25 cellular contexts compared by ENCODE assay signal in genomic region chr22:29476116-29476515, GRCh38. TPM values are rescaled to one million over a fixed set of nuclear protein-coding genes. Genes with fewer than 3 reads are reported as not detected.
A peak's percentile ranks its signal among the peaks of the same experiment; 100 is the strongest.
DNase-seq lines count a peak whose midpoint lies in the region; ATAC-seq and TF ChIP-seq lines count a peak whose summit lies in the region.
"Had no signal": no experiment of that assay in that cellular context is flagged by ENCODE, and none has a peak within 500 bp of the region (broad histone marks: within the 10 kb centered on the region; RNA-seq: fewer than 3 reads in every experiment).

No MANE protein-coding gene starts in this region.

- TF ChIP-seq CTCF in brain (conservative IDR thresholded peaks at IDR 0.05) = no peak
- no peak for TF ChIP-seq CTCF in lower leg skin (IDR thresholded peaks at IDR 0.05)
- no peak for TF ChIP-seq CTCF in heart right ventricle (IDR thresholded peaks at IDR 0.05)

- TF ChIP-seq EP300 in Ishikawa (IDR thresholded peaks at IDR 0.05; ENCODE audit: borderline replicate concordance) = no peak

- peak overlapping the region in 4 of 5 experiments; percentile 0 to 18 (median 8) for H3K4me3 Mint-ChIP-seq in brain
- H3K4me3 Mint-ChIP-seq in stimulated activated memory B cell treated with anti-CD40 and anti-IgM and Interleukin-4, amounts not matched to agents 10 μg/mL and 1 μg/mL and 100 μg/mL, for 72 hours = peak overlapping the region; percentile 66
- H3K4me3 Mint-ChIP-seq: activated naive CD8-positive, alpha-beta T cell treated with anti-CD3 and anti-CD28 coated beads for 36 hours; immature natural killer cell; stimulated activated naive CD8-positive, alpha-beta T cell treated with anti-CD3 and anti-CD28 coated beads, Interleukin-15, amount 100 ng/mL, for 72 hours had no signal

- no peak for TF ChIP-seq RAD21 in Ishikawa (IDR thresholded peaks at IDR 0.05; ENCODE audit: low read depth)

- peaks cover 13 to 95% (median 60%) of the 10 kb centered on the region in 7 donors for H3K27me3 ChIP-seq in heart right ventricle

- H3K27ac Mint-ChIP-seq in brain = peak overlapping the region in 1 of 5 experiments; percentile 22
- peak overlapping the region; percentile 17 for H3K27ac Mint-ChIP-seq in stimulated activated memory B cell treated with anti-CD40 and anti-IgM and Interleukin-4, amounts not matched to agents 10 μg/mL and 1 μg/mL and 100 μg/mL, for 72 hours
- H3K27ac Mint-ChIP-seq: activated naive CD8-positive, alpha-beta T cell treated with anti-CD3 and anti-CD28 coated beads for 36 hours; immature natural killer cell; stimulated activated naive CD8-positive, alpha-beta T cell treated with anti-CD3 and anti-CD28 coated beads, Interleukin-15, amount 100 ng/mL, for 72 hours had no signal

- H3K36me3 Mint-ChIP-seq in brain = peaks cover 5% of the 10 kb centered on the region
- H3K36me3 Mint-ChIP-seq in stimulated activated memory B cell treated with anti-CD40 and anti-IgM and Interleukin-4, amounts not matched to agents 10 μg/mL and 1 μg/mL and 100 μg/mL, for 72 hours = no peaks in the 10 kb centered on the region
- H3K36me3 Mint-ChIP-seq: activated naive CD8-positive, alpha-beta T cell treated with anti-CD3 and anti-CD28 coated beads for 36 hours; immature natural killer cell had no signal

- 69 to 80% methylated on average over 6 of the region's 6 CpGs for WGBS in lower leg skin, 2 donors
- 35 to 52% methylated on average over 6 of the region's 6 CpGs for WGBS in heart right ventricle, 2 donors

- peaks cover 37% of the 10 kb centered on the region for H3K27me3 Mint-ChIP-seq in brain
- H3K27me3 Mint-ChIP-seq in stimulated activated memory B cell treated with anti-CD40 and anti-IgM and Interleukin-4, amounts not matched to agents 10 μg/mL and 1 μg/mL and 100 μg/mL, for 72 hours = peaks cover 53% of the 10 kb centered on the region

- intact Hi-C loops in lower leg skin (cut with DNase I; ENCODE audit: low total_unique reads) = no loop called here
- intact Hi-C loops in heart right ventricle (cut with DNase I) = no loop called here

- peaks cover 0 to 6% (median 3%) of the 10 kb centered on the region in 5 experiments for H3K9me3 Mint-ChIP-seq in brain
- no peaks in the 10 kb centered on the region for H3K9me3 Mint-ChIP-seq in stimulated activated memory B cell treated with anti-CD40 and anti-IgM and Interleukin-4, amounts not matched to agents 10 μg/mL and 1 μg/mL and 100 μg/mL, for 72 hours
- H3K9me3 Mint-ChIP-seq: activated naive CD8-positive, alpha-beta T cell treated with anti-CD3 and anti-CD28 coated beads for 36 hours; stimulated activated naive CD8-positive, alpha-beta T cell treated with anti-CD3 and anti-CD28 coated beads, Interleukin-15, amount 100 ng/mL, for 72 hours had no signal

- peak; percentile 55 for ATAC-seq in stimulated activated memory B cell treated with anti-CD40 and anti-IgM and Interleukin-4, amounts not matched to agents 10 μg/mL and 1 μg/mL and 100 μg/mL, for 72 hours
- ATAC-seq in GM18909 (IDR thresholded peaks at IDR 0.05; ENCODE audit: poor library complexity, unreplicated experiment) (no peak), heart right ventricle (no peak)
- ATAC-seq: heart left ventricle; lower lobe of right lung; psoas muscle; Right ventricle myocardium inferior; stimulated activated naive CD8-positive, alpha-beta T cell treated with anti-CD3 and anti-CD28 coated beads, Interleukin-15, amount 100 ng/mL, for 72 hours had no signal

- no peaks in the 10 kb centered on the region for H3K36me3 ChIP-seq in heart right ventricle
- H3K36me3 ChIP-seq: brain microvascular endothelial cell, heart left ventricle, lower lobe of right lung had no signal

- peaks cover 1 to 24% (median 14%) of the 10 kb centered on the region in 9 donors for H3K4me1 ChIP-seq in heart right ventricle

- peak; percentile 20 for DNase-seq in DMS 273 (lab: John Stamatoyannopoulos, UW; ENCODE audit: unreplicated experiment)
- no peak for DNase-seq in DMS 273 treated with DMSO at 0.1 percent for 48 hours (lab: John Stamatoyannopoulos, UW)
- DNase-seq in lower leg skin (ENCODE audit: low spot score in 2 of 2) = no peak
- no peak for DNase-seq in heart right ventricle
- DNase-seq: activated CD4-positive, alpha-beta T cell treated with anti-CD3 and anti-CD28 coated beads for 4 hours; activated naive CD8-positive, alpha-beta T cell treated with anti-CD3 and anti-CD28 coated beads for 36 hours; brain microvascular endothelial cell; GM23248; heart left ventricle; immature natural killer cell; lower lobe of right lung; NCI-H1105 treated with DMSO at 0.1 percent for 48 hours; NCI-H2081 treated with DMSO at 0.1 percent for 48 hours; NCI-H510A treated with DMSO at 0.1 percent for 48 hours; psoas muscle; stimulated activated CD4-positive, alpha-beta T cell treated with anti-CD3 and anti-CD28 coated beads, Interleukin-2, amount 100 ng/mL, for 48 hours; stimulated activated naive CD8-positive, alpha-beta T cell treated with anti-CD3 and anti-CD28 coated beads, Interleukin-15, amount 100 ng/mL, for 72 hours; trophoblast cell had no signal

- no peaks in the 10 kb centered on the region for H3K9me3 ChIP-seq in heart right ventricle
- H3K9me3 ChIP-seq: heart left ventricle, lower lobe of right lung, psoas muscle had no signal

- H3K27ac ChIP-seq in heart right ventricle = no peak overlapping the region
- H3K27ac ChIP-seq: brain microvascular endothelial cell, GM23248, heart left ventricle, lower lobe of right lung, psoas muscle, skin epidermis had no signal

- no peak for TF ChIP-seq POLR2A in lower leg skin (IDR thresholded peaks at IDR 0.05)

- H3K4me1 Mint-ChIP-seq in brain = peaks cover 44% of the 10 kb centered on the region
- peaks cover 55% of the 10 kb centered on the region for H3K4me1 Mint-ChIP-seq in stimulated activated memory B cell treated with anti-CD40 and anti-IgM and Interleukin-4, amounts not matched to agents 10 μg/mL and 1 μg/mL and 100 μg/mL, for 72 hours

- H3K4me3 ChIP-seq in lower leg skin (ENCODE audit: low read depth, poor library complexity, severe bottlenecking) (no peak overlapping the region), heart right ventricle (no peak overlapping the region)
- H3K4me3 ChIP-seq: GM23248, heart left ventricle, lower lobe of right lung, psoas muscle, skin epidermis had no signal

TF ChIP-seq in Ishikawa, 13 proteins besides CTCF, POLR2A, EP300 and RAD21:
- TF ChIP-seq REST (IDR thresholded peaks at IDR 0.05; ENCODE audit: low read depth) (peak; percentile 90), ZBTB7A (IDR thresholded peaks at IDR 0.05; ENCODE audit: low read depth) (no peak)
TF ChIP-seq in Ishikawa: peak in this region for 1.

RNA-seq across cellular contexts. Expression of gene NEFH, which starts 3.9 kb away (rescaled TPM):
- polyA plus RNA-seq in brain (ENCODE audit: insufficient read depth, low read depth, low replicate concordance) (40.9 TPM), heart right ventricle (under 1 TPM; 0.07 to 0.14 TPM)
- total RNA-seq in lower leg skin (1 to 10 TPM in 1 of 4 donors, under 1 TPM in 3; 0.23 to 3.0 (median 0.53) TPM), heart right ventricle (under 1 TPM in 7 of 10 donors, not detected in 3; 0.12 to 0.60 (median 0.18) TPM)

RNA-seq across cellular contexts. Expression of gene RFPL1, which starts 37.7 kb away (rescaled TPM):
- polyA plus RNA-seq in brain (ENCODE audit: insufficient read depth, low read depth, low replicate concordance) = not detected
- total RNA-seq in lower leg skin = not detected
- not detected for total RNA-seq in heart right ventricle
- polyA plus RNA-seq in heart right ventricle = not detected
- total RNA-seq: activated naive CD8-positive, alpha-beta T cell treated with anti-CD3 and anti-CD28 coated beads for 36 hours; GM23248; heart left ventricle; lower lobe of right lung; psoas muscle; Right ventricle myocardium inferior had no signal
- polyA plus RNA-seq: BJ, GM23248, heart left ventricle, immature natural killer cell, psoas muscle had no signal
